Comparison of ENCODE assay signal across 22 cellular contexts in the genomic region with DNA sequence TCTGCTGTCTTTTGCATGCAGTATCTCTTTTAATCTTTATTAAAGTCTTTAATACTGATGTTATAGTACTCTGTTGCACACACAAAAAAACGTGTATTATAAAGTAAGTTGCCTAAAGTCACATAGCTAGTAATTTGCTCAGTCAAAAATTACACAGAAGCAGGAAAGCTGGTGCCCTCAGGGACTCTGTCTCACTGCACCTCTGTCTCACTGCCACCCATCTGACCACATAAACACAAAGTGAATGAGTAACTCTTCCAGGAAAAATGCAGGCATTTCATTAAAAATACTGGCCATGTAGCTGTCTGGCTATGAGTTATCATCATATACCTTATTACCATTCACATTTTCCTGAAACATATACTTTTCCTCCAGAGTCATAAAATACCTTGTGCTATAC.
DNase-seq lines count a peak whose midpoint lies in the region; ATAC-seq and TF ChIP-seq lines count a peak whose summit lies in the region.
"Had no signal": no experiment of that assay in that cellular context is flagged by ENCODE, and none has a peak within 500 bp of the region (broad histone marks: within the 10 kb centered on the region; RNA-seq: fewer than 3 reads in every experiment).

No MANE protein-coding gene starts in this region.

- no peak overlapping the region for H3K4me3 Mint-ChIP-seq in HFFc6
- H3K4me3 Mint-ChIP-seq in activated CD4-positive, alpha-beta T cell treated with anti-CD3 and anti-CD28 coated beads for 36 hours, result no peak overlapping the region
- H3K4me3 Mint-ChIP-seq: activated CD4-positive, alpha-beta memory T cell treated with anti-CD3 and anti-CD28 coated beads for 36 hours; CD4-positive, alpha-beta T cell; stimulated activated naive CD8-positive, alpha-beta T cell treated with anti-CD3 and anti-CD28 coated beads, Interleukin-15, amount 100 ng/mL, for 72 hours had no signal

- no peaks in the 10 kb centered on the region for H3K27me3 ChIP-seq in adipocyte (replicated peaks; ENCODE audit: control insufficient read depth, insufficient read depth, low read length)
- H3K27me3 ChIP-seq: Peyer's patch, tibial nerve had no signal

- no peaks in the 10 kb centered on the region for H3K9me3 Mint-ChIP-seq in HFFc6
- H3K9me3 Mint-ChIP-seq in activated CD4-positive, alpha-beta T cell treated with anti-CD3 and anti-CD28 coated beads for 36 hours (ENCODE audit: low read depth), result no peaks in the 10 kb centered on the region
- H3K9me3 Mint-ChIP-seq: CD4-positive, alpha-beta T cell had no signal

- CTCF ChIA-PET in activated CD4-positive, alpha-beta T cell treated with anti-CD3 and anti-CD28 coated beads for 36 hours (lab: Charles Lee), result no interaction called here

- peaks cover 3% of the 10 kb centered on the region for H3K27me3 Mint-ChIP-seq in HFFc6 (ENCODE audit: insufficient read depth)
- no peaks in the 10 kb centered on the region for H3K27me3 Mint-ChIP-seq in activated CD4-positive, alpha-beta T cell treated with anti-CD3 and anti-CD28 coated beads for 36 hours
- H3K27me3 Mint-ChIP-seq: activated CD4-positive, alpha-beta memory T cell treated with anti-CD3 and anti-CD28 coated beads for 36 hours; CD4-positive, alpha-beta T cell; stimulated activated naive CD8-positive, alpha-beta T cell treated with anti-CD3 and anti-CD28 coated beads, Interleukin-15, amount 100 ng/mL, for 72 hours had no signal

- no peaks in the 10 kb centered on the region for H3K36me3 ChIP-seq in adipocyte (ENCODE audit: control insufficient read depth, insufficient read depth, low read length, severe bottlenecking)
- H3K36me3 ChIP-seq: Peyer's patch, tibial nerve, WERI-Rb-1 had no signal

- intact Hi-C loops in activated CD4-positive, alpha-beta T cell treated with anti-CD3 and anti-CD28 coated beads for 36 hours (cut with DNase I, micrococcal nuclease), result no loop called here

- no peaks in the 10 kb centered on the region for H3K36me3 Mint-ChIP-seq in HFFc6 (ENCODE audit: low read depth)
- H3K36me3 Mint-ChIP-seq in activated CD4-positive, alpha-beta T cell treated with anti-CD3 and anti-CD28 coated beads for 36 hours (ENCODE audit: low read depth), result no peaks in the 10 kb centered on the region
- H3K36me3 Mint-ChIP-seq: activated CD4-positive, alpha-beta memory T cell treated with anti-CD3 and anti-CD28 coated beads for 36 hours had no signal

- no peaks in the 10 kb centered on the region for H3K4me1 Mint-ChIP-seq in HFFc6 (ENCODE audit: low read depth)
- no peaks in the 10 kb centered on the region for H3K4me1 Mint-ChIP-seq in activated CD4-positive, alpha-beta T cell treated with anti-CD3 and anti-CD28 coated beads for 36 hours
- H3K4me1 Mint-ChIP-seq: stimulated activated naive CD8-positive, alpha-beta T cell treated with anti-CD3 and anti-CD28 coated beads, Interleukin-15, amount 100 ng/mL, for 72 hours had no signal

- no peak for ATAC-seq in activated CD4-positive, alpha-beta T cell treated with anti-CD3 and anti-CD28 coated beads for 36 hours
- ATAC-seq: SK-N-SH treated with all-trans-retinoic acid at 6 μM for 48 hours; stimulated activated naive CD8-positive, alpha-beta T cell treated with anti-CD3 and anti-CD28 coated beads, Interleukin-15, amount 100 ng/mL, for 72 hours had no signal

- H3K9ac ChIP-seq in adipocyte (ENCODE audit: low read length), result no peak overlapping the region

- H3K27ac Mint-ChIP-seq in HFFc6, result no peak overlapping the region
- H3K27ac Mint-ChIP-seq in activated CD4-positive, alpha-beta T cell treated with anti-CD3 and anti-CD28 coated beads for 36 hours, result no peak overlapping the region
- H3K27ac Mint-ChIP-seq: activated CD4-positive, alpha-beta memory T cell treated with anti-CD3 and anti-CD28 coated beads for 36 hours; CD4-positive, alpha-beta T cell; stimulated activated naive CD8-positive, alpha-beta T cell treated with anti-CD3 and anti-CD28 coated beads, Interleukin-15, amount 100 ng/mL, for 72 hours had no signal

- no peaks in the 10 kb centered on the region for H3K4me1 ChIP-seq in adipocyte (ENCODE audit: control insufficient read depth, insufficient read depth, low read length)
- H3K4me1 ChIP-seq: Peyer's patch, tibial nerve had no signal

- H3K4me3 ChIP-seq in adipocyte (ENCODE audit: low read length), result no peak overlapping the region
- H3K4me3 ChIP-seq: Peyer's patch, tibial nerve had no signal

- DNase-seq in HFFc6 (peak; percentile 1), adipocyte (ENCODE audit: low read depth) (peak; percentile 45), fibroblast of gingiva (ENCODE audit: low read depth) (peak; percentile 9), renal cortical epithelial cell (ENCODE audit: low read depth) (peak; percentile 85), NCI-H82 treated with DMSO at 0.1 percent for 48 hours (lab: John Stamatoyannopoulos, UW; ENCODE audit: unreplicated experiment) (no peak), DMS53 treated with DMSO at 0.1 percent for 48 hours (lab: John Stamatoyannopoulos, UW; ENCODE audit: unreplicated experiment) (no peak), NCI-H2107 (lab: John Stamatoyannopoulos, UW) (no peak)
- DNase-seq in activated CD4-positive, alpha-beta T cell treated with anti-CD3 and anti-CD28 coated beads for 36 hours, result no peak
- DNase-seq: activated CD4-positive, alpha-beta memory T cell treated with anti-CD3 and anti-CD28 coated beads for 36 hours; activated naive CD4-positive, alpha-beta T cell; amniotic stem cell; CD4-positive, alpha-beta T cell; DMS53; Karpas-422; mesendoderm; NCI-H1092 treated with DMSO at 0.1 percent for 48 hours; NCI-H2029 treated with DMSO at 0.1 percent for 48 hours; Peyer's patch; stimulated activated naive CD8-positive, alpha-beta T cell treated with anti-CD3 and anti-CD28 coated beads, Interleukin-15, amount 100 ng/mL, for 72 hours; WERI-Rb-1 had no signal

- TF ChIP-seq CTCF in HFFc6 (IDR thresholded peaks at IDR 0.05), result no peak

- POLR2A ChIA-PET in activated CD4-positive, alpha-beta T cell treated with anti-CD3 and anti-CD28 coated beads for 36 hours (lab: Charles Lee), result no interaction called here

- H3K9me3 ChIP-seq in adipocyte (ENCODE audit: control insufficient read depth, low read length), result no peaks in the 10 kb centered on the region
- H3K9me3 ChIP-seq: Peyer's patch, tibial nerve had no signal

Comparison
In these comparisons a context has a peak if more than half of its experiments do, and no peak if none do; other contexts are left out.
1. DNase-seq: peak in HFFc6 (single experiment), adipocyte (single experiment), fibroblast of gingiva (single experiment) and renal cortical epithelial cell (single experiment); none in NCI-H82 treated with DMSO at 0.1 percent for 48 hours (single experiment), DMS53 treated with DMSO at 0.1 percent for 48 hours (single experiment), activated CD4-positive, alpha-beta T cell treated with anti-CD3 and anti-CD28 coated beads for 36 hours (single experiment) and NCI-H2107 (single experiment).